Comparison of ENCODE assay signal across 17 cellular contexts in the genomic region with DNA sequence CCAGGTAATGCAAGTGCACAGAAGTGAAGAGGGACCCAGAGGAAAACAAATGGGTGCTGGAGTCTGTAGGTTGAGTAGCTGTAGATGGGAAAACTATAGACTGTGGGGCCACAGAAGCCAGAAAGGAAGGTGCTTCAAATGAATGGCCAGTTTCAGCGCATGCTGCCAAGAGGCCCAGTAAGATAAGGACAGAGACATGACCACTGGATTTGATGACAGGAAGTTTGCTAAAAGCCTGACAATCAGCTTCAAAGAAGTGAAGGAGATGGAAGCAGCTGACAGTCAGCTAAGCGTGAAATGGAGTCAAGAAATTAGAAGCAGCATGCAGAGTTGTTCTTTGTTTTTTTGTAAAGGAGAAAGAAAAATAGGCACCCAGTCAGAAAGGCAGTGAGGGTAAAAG.
"Had no signal": no experiment of that assay in that cellular context is flagged by ENCODE, and none has a peak within 500 bp of the region (broad histone marks: within the 10 kb centered on the region; RNA-seq: fewer than 3 reads in every experiment).

No MANE protein-coding gene starts in this region.

- H3K27ac Mint-ChIP-seq: activated naive CD4-positive, alpha-beta T cell treated with anti-CD3 and anti-CD28 coated beads for 36 hours; naive B cell; stimulated activated naive B cell treated with anti-CD40 and anti-IgM and Interleukin-4, amounts not matched to agents 10 μg/mL and 1 μg/mL and 100 μg/mL, for 72 hours had no signal

- H3K4me1 Mint-ChIP-seq: stimulated activated naive B cell treated with anti-CD40 and anti-IgM and Interleukin-4, amounts not matched to agents 10 μg/mL and 1 μg/mL and 100 μg/mL, for 72 hours had no signal

- H3K27me3 Mint-ChIP-seq: naive B cell; stimulated activated naive B cell treated with anti-CD40 and anti-IgM and Interleukin-4, amounts not matched to agents 10 μg/mL and 1 μg/mL and 100 μg/mL, for 72 hours had no signal

- H3K36me3 ChIP-seq: adrenal gland had no signal

- H3K27me3 ChIP-seq: adrenal gland, hepatocyte, tibial nerve, vagina had no signal

- ATAC-seq: activated CD4-positive, CD25-positive, alpha-beta regulatory T cell treated with anti-CD3 and anti-CD28 coated beads, Interleukin-2, amount 50 U/mL, for 24 hours; esophagus mucosa; left lobe of liver; stimulated activated naive B cell treated with anti-CD40 and anti-IgM and Interleukin-4, amounts not matched to agents 10 μg/mL and 1 μg/mL and 100 μg/mL, for 72 hours had no signal

- FAIRE-seq: colon, TTC549 had no signal

- H3K4me3 ChIP-seq: adrenal gland, hepatocyte, tibial nerve, vagina had no signal

- H3K36me3 Mint-ChIP-seq: naive B cell had no signal

- DNase-seq: activated CD4-positive, alpha-beta T cell treated with anti-CD3 and anti-CD28 coated beads, Interleukin-2, amount 50 U/mL, for 4 hours; activated naive CD4-positive, alpha-beta T cell treated with anti-CD3 and anti-CD28 coated beads for 36 hours; activated T-cell treated with anti-CD3 and anti-CD28 coated beads for 4 hours; adrenal gland; islet precursor cell; naive B cell; posterior cingulate gyrus; stimulated activated CD4-positive, alpha-beta T cell treated with anti-CD3 and anti-CD28 coated beads, Interleukin-4, amount 100 ng/mL, for 1 hour; stimulated activated naive B cell treated with anti-CD40 and anti-IgM and Interleukin-4, amounts not matched to agents 10 μg/mL and 1 μg/mL and 100 μg/mL, for 72 hours had no signal

- H3K9me3 Mint-ChIP-seq: activated naive CD4-positive, alpha-beta T cell treated with anti-CD3 and anti-CD28 coated beads for 36 hours; naive B cell; stimulated activated naive B cell treated with anti-CD40 and anti-IgM and Interleukin-4, amounts not matched to agents 10 μg/mL and 1 μg/mL and 100 μg/mL, for 72 hours had no signal

- H3K4me3 Mint-ChIP-seq: activated naive CD4-positive, alpha-beta T cell treated with anti-CD3 and anti-CD28 coated beads for 36 hours; naive B cell; stimulated activated naive B cell treated with anti-CD40 and anti-IgM and Interleukin-4, amounts not matched to agents 10 μg/mL and 1 μg/mL and 100 μg/mL, for 72 hours had no signal
